13 cellular contexts compared by ENCODE assay signal in genomic region chr5:135308245-135308644, GRCh38.
A peak's percentile ranks its signal among the peaks of the same experiment; 100 is the strongest.
DNase-seq lines count a peak whose midpoint lies in the region; ATAC-seq and TF ChIP-seq lines count a peak whose summit lies in the region.
"Had no signal": no experiment of that assay in that cellular context is flagged by ENCODE, and none has a peak within 500 bp of the region (broad histone marks: within the 10 kb centered on the region; RNA-seq: fewer than 3 reads in every experiment).

No MANE protein-coding gene starts in this region.

- TF ChIP-seq CTCF in heart left ventricle (IDR thresholded peaks at IDR 0.05): no peak

- no peaks in the 10 kb centered on the region for H3K36me3 Mint-ChIP-seq in T-helper 2 cell treated with Interferon-gamma antibody and Interleukin-4, amounts not matched to agents 5 μg/mL and 100 μg/mL, for 36 hours (ENCODE audit: low read depth)

- H3K4ac ChIP-seq in neuronal stem cell (ENCODE audit: low read length): no peak overlapping the region

- H2BK12ac ChIP-seq in neuronal stem cell (ENCODE audit: low read length): peak overlapping the region; percentile 67

- DNase-seq in T-helper 2 cell treated with Interferon-gamma antibody and Interleukin-4, amounts not matched to agents 5 μg/mL and 100 μg/mL, for 36 hours (ENCODE audit: low spot score): peak; percentile 22
- DNase-seq in T-helper 2 cell (no peak), RPMI7951 (ENCODE audit: low read depth) (peak; percentile 75), dedifferentiated amniotic fluid mesenchymal stem cell (ENCODE audit: extremely low spot score) (peak; percentile 21), neuronal stem cell (ENCODE audit: low spot score) (no peak), NAMALWA (ENCODE audit: low spot score) (no peak), heart left ventricle (no peak), hippocampal formation (lab: John Stamatoyannopoulos, UW) (no peak)
- DNase-seq: midbrain, SW 1271, upper lobe of left lung had no signal

- no peaks in the 10 kb centered on the region for H3K79me1 ChIP-seq in neuronal stem cell (ENCODE audit: low read depth, low read length)

- H2BK5ac ChIP-seq in neuronal stem cell (ENCODE audit: low read length): no peak overlapping the region

- H3K27me3 Mint-ChIP-seq in T-helper 2 cell treated with Interferon-gamma antibody and Interleukin-4, amounts not matched to agents 5 μg/mL and 100 μg/mL, for 36 hours (ENCODE audit: low read depth): peaks cover 8% of the 10 kb centered on the region

- no peaks in the 10 kb centered on the region for H3K9me3 Mint-ChIP-seq in T-helper 2 cell treated with Interferon-gamma antibody and Interleukin-4, amounts not matched to agents 5 μg/mL and 100 μg/mL, for 36 hours
- H3K9me3 Mint-ChIP-seq: central memory CD8-positive, alpha-beta T cell had no signal

- H3K4me1 Mint-ChIP-seq in T-helper 2 cell treated with Interferon-gamma antibody and Interleukin-4, amounts not matched to agents 5 μg/mL and 100 μg/mL, for 36 hours (ENCODE audit: low read depth): peaks cover 45% of the 10 kb centered on the region
- H3K4me1 Mint-ChIP-seq: central memory CD8-positive, alpha-beta T cell had no signal

- H3K4me3 ChIP-seq in neuronal stem cell (ENCODE audit: low read length in 2 of 2) (peak overlapping the region in 1 of 2 donors; percentile 27), heart left ventricle (no peak overlapping the region)
- H3K4me3 ChIP-seq: upper lobe of left lung had no signal

- no peak overlapping the region for H2AFZ ChIP-seq in neuronal stem cell (ENCODE audit: low read length)
- H2AFZ ChIP-seq: parathyroid adenoma had no signal

- no peak for ATAC-seq in heart left ventricle

- H3K9ac ChIP-seq in neuronal stem cell (ENCODE audit: low read depth, low read length, poor library complexity): no peak overlapping the region
- H3K9ac ChIP-seq: parathyroid adenoma had no signal

- H3K27ac ChIP-seq in neuronal stem cell (replicated peaks; ENCODE audit: low read length): no peak overlapping the region
- H3K27ac ChIP-seq in heart left ventricle: no peak overlapping the region
- H3K27ac ChIP-seq: parathyroid adenoma, upper lobe of left lung had no signal

- peaks cover 3 to 18% of the 10 kb centered on the region in 2 donors for H3K4me1 ChIP-seq in neuronal stem cell (ENCODE audit: control insufficient read depth in 2 of 2, insufficient read depth in 1 of 2, low read depth in 1 of 2, low read length in 2 of 2)
- H3K4me1 ChIP-seq in heart left ventricle: no peaks in the 10 kb centered on the region
- H3K4me1 ChIP-seq: parathyroid adenoma, upper lobe of left lung had no signal

- H2BK120ac ChIP-seq in neuronal stem cell (ENCODE audit: low read depth, low read length): no peak overlapping the region

- H3K27ac Mint-ChIP-seq in T-helper 2 cell treated with Interferon-gamma antibody and Interleukin-4, amounts not matched to agents 5 μg/mL and 100 μg/mL, for 36 hours: no peak overlapping the region

- no peak overlapping the region for H3K4me2 ChIP-seq in neuronal stem cell (ENCODE audit: insufficient read depth, low read length, poor library complexity, severe bottlenecking)

- WGBS in neuronal stem cell (ENCODE audit: extremely low coverage in 2 of 2, insufficient read length in 2 of 2, insufficient replicate concordance in 1 of 2), 2 donors: no CpG with 5 or more reads among the region's 7 CpGs
- WGBS in heart left ventricle, 4 donors: 87 to 93% (median 88%) methylated on average over 7 of the region's 7 CpGs

- intact Hi-C loops in heart left ventricle (cut with DNase I): no loop called here

- no peak for TF ChIP-seq POLR2A in heart left ventricle (IDR thresholded peaks at IDR 0.05)

- no peak overlapping the region for H3K4me3 Mint-ChIP-seq in T-helper 2 cell treated with Interferon-gamma antibody and Interleukin-4, amounts not matched to agents 5 μg/mL and 100 μg/mL, for 36 hours
- H3K4me3 Mint-ChIP-seq: central memory CD8-positive, alpha-beta T cell had no signal

- no peak overlapping the region for H3K14ac ChIP-seq in neuronal stem cell (ENCODE audit: low read length)

- H3K36me3 ChIP-seq in neuronal stem cell (replicated peaks in 1 of 2; ENCODE audit: control insufficient read depth in 2 of 2, insufficient read depth in 2 of 2, low read length in 2 of 2): no peaks in the 10 kb centered on the region
- no peaks in the 10 kb centered on the region for H3K36me3 ChIP-seq in heart left ventricle
- H3K36me3 ChIP-seq: upper lobe of left lung had no signal

- no peak overlapping the region for H3K23ac ChIP-seq in neuronal stem cell (ENCODE audit: low read depth, low read length, poor library complexity)

- peak overlapping the region; percentile 27 for H2AK5ac ChIP-seq in neuronal stem cell (ENCODE audit: low read depth, low read length)

- peak overlapping the region; percentile 42 for H2BK15ac ChIP-seq in neuronal stem cell (ENCODE audit: low read length)

- peak overlapping the region; percentile 5 for H4K8ac ChIP-seq in neuronal stem cell (ENCODE audit: low read depth, low read length)

- H3K27me3 ChIP-seq in neuronal stem cell (ENCODE audit: control insufficient read depth in 3 of 3, insufficient read depth in 3 of 3, low read depth in 1 of 3, low read length in 3 of 3) (peaks cover 0 to 41% (median 0%) of the 10 kb centered on the region in 3 experiments), heart left ventricle (peaks cover 0 to 15% (median 0%) of the 10 kb centered on the region in 9 donors)
- H3K27me3 ChIP-seq: upper lobe of left lung had no signal

- peak overlapping the region; percentile 5 for H4K91ac ChIP-seq in neuronal stem cell (ENCODE audit: low read depth, low read length, poor library complexity)

- H3K9me3 ChIP-seq in neuronal stem cell (replicated peaks in 1 of 2; ENCODE audit: control insufficient read depth in 2 of 2, insufficient read depth in 1 of 2, low read depth in 1 of 2, low read length in 2 of 2) (no peaks in the 10 kb centered on the region), heart left ventricle (no peaks in the 10 kb centered on the region)
- H3K9me3 ChIP-seq: upper lobe of left lung had no signal

- peak overlapping the region; percentile 89 for H3K18ac ChIP-seq in neuronal stem cell (ENCODE audit: low read length)

Comparison
In these comparisons a context has a peak if more than half of its experiments do, and no peak if none do; other contexts are left out.
1. DNase-seq: peak in T-helper 2 cell treated with Interferon-gamma antibody and Interleukin-4, amounts not matched to agents 5 μg/mL and 100 μg/mL, for 36 hours (single experiment), RPMI7951 (single experiment) and dedifferentiated amniotic fluid mesenchymal stem cell (single experiment); none in T-helper 2 cell (0 of 5), neuronal stem cell (single experiment), NAMALWA (single experiment), heart left ventricle (0 of 5) and hippocampal formation (0 of 2).